ENCODE assay signal across 26 cellular contexts in genomic region chr7:66169616-66170015, GRCh38. TPM values are rescaled to one million over a fixed set of nuclear protein-coding genes. Genes with fewer than 3 reads are reported as not detected.
DNase-seq lines count a peak whose midpoint lies in the region; ATAC-seq and TF ChIP-seq lines count a peak whose summit lies in the region.
"Had no signal": no experiment of that assay in that cellular context is flagged by ENCODE, and none has a peak within 500 bp of the region (broad histone marks: within the 10 kb centered on the region; RNA-seq: fewer than 3 reads in every experiment).

No MANE protein-coding gene starts in this region.

- H3K9me3 Mint-ChIP-seq in immature natural killer cell, result no peaks in the 10 kb centered on the region
- H3K9me3 Mint-ChIP-seq: CD4-positive, alpha-beta memory T cell had no signal

- DNase-seq in NCI-H226, result peak; percentile 40
- no peak for DNase-seq in RWPE2 (ENCODE audit: low spot score)
- peak; percentile 74 to 87 for DNase-seq in foreskin keratinocyte
- no peak for DNase-seq in vagina (ENCODE audit: extremely low spot score in 2 of 2)
- DNase-seq in immature natural killer cell, result no peak
- DNase-seq in effector memory CD4-positive, alpha-beta T cell, result no peak
- no peak for DNase-seq in anterior cingulate cortex (lab: John Stamatoyannopoulos, UW)
- DNase-seq: C1 segment of cervical spinal cord; CD4-positive, alpha-beta memory T cell; COR-L47; DMS 273 treated with DMSO at 0.1 percent for 48 hours; EL; GF-D8; GOT3; HFFc6; Karpas-422; MV-4-11; NCI-H1105; NCI-H1436 treated with DMSO at 0.1 percent for 48 hours; NCI-H187 treated with DMSO at 0.1 percent for 48 hours; NCI-H446 treated with DMSO at 0.1 percent for 48 hours; NCI-H526 treated with DMSO at 0.1 percent for 48 hours; Peyer's patch; SJCRH30 had no signal

- intact Hi-C loops in vagina (cut with DNase I), result no loop called here

- peak; percentile 77 for ATAC-seq in RWPE2 (ENCODE audit: low read depth)
- peak; percentile 81 for ATAC-seq in foreskin keratinocyte
- ATAC-seq: SK-N-SH treated with all-trans-retinoic acid at 6 μM for 48 hours had no signal

- no peak overlapping the region for H3K27ac Mint-ChIP-seq in immature natural killer cell
- H3K27ac Mint-ChIP-seq: CD4-positive, alpha-beta memory T cell; HFFc6 had no signal

- no peak overlapping the region for H3K4me3 Mint-ChIP-seq in immature natural killer cell
- H3K4me3 Mint-ChIP-seq: CD4-positive, alpha-beta memory T cell; HFFc6 had no signal

- peaks cover 5% of the 10 kb centered on the region for H3K4me1 ChIP-seq in RWPE2 (ENCODE audit: insufficient read depth, poor library complexity, severe bottlenecking)
- H3K4me1 ChIP-seq in foreskin keratinocyte, result peaks cover 3% of the 10 kb centered on the region
- no peaks in the 10 kb centered on the region for H3K4me1 ChIP-seq in vagina
- no peaks in the 10 kb centered on the region for H3K4me1 ChIP-seq in effector memory CD4-positive, alpha-beta T cell (ENCODE audit: control insufficient read depth, insufficient read depth, low read length, poor library complexity, severe bottlenecking)
- H3K4me1 ChIP-seq: HAP-1, Peyer's patch had no signal

- H3K4me3 ChIP-seq in RWPE2 (ENCODE audit: severe bottlenecking), result no peak overlapping the region
- no peak overlapping the region for H3K4me3 ChIP-seq in vagina
- H3K4me3 ChIP-seq in effector memory CD4-positive, alpha-beta T cell (ENCODE audit: insufficient read depth, low read depth, low read length, poor library complexity, severe bottlenecking), result no peak overlapping the region
- H3K4me3 ChIP-seq: HAP-1, Peyer's patch, SJCRH30 had no signal

- H3K27ac ChIP-seq in RWPE2 (ENCODE audit: poor library complexity, severe bottlenecking), result no peak overlapping the region
- H3K27ac ChIP-seq in foreskin keratinocyte, result no peak overlapping the region
- H3K27ac ChIP-seq in vagina, result peak overlapping the region; percentile 69
- no peak overlapping the region for H3K27ac ChIP-seq in effector memory CD4-positive, alpha-beta T cell (ENCODE audit: insufficient read depth, low read length, poor library complexity, severe bottlenecking)

- H3K9me3 ChIP-seq in RWPE2 (ENCODE audit: severe bottlenecking), result no peaks in the 10 kb centered on the region
- no peaks in the 10 kb centered on the region for H3K9me3 ChIP-seq in vagina
- no peaks in the 10 kb centered on the region for H3K9me3 ChIP-seq in effector memory CD4-positive, alpha-beta T cell (ENCODE audit: control insufficient read depth, low read length)
- H3K9me3 ChIP-seq: HAP-1, Peyer's patch, SJCRH30 had no signal

- no peak for TF ChIP-seq CTCF in RWPE2 (IDR thresholded peaks at IDR 0.05; ENCODE audit: poor library complexity, severe bottlenecking)
- no peak for TF ChIP-seq CTCF in foreskin keratinocyte (conservative IDR thresholded peaks at IDR 0.05)
- no peak for TF ChIP-seq CTCF in vagina (IDR thresholded peaks at IDR 0.05)

- no peaks in the 10 kb centered on the region for H3K36me3 Mint-ChIP-seq in immature natural killer cell
- H3K36me3 Mint-ChIP-seq: CD4-positive, alpha-beta memory T cell had no signal

- peaks cover 0 to 6% (median 5%) of the 10 kb centered on the region in 3 donors for H3K27me3 Mint-ChIP-seq in immature natural killer cell (ENCODE audit: low read depth in 3 of 3)

- TF ChIP-seq POLR2A in vagina (IDR thresholded peaks at IDR 0.05), result no peak

- H3K27me3 ChIP-seq in RWPE2 (ENCODE audit: insufficient read depth, poor library complexity, severe bottlenecking) (no peaks in the 10 kb centered on the region), foreskin keratinocyte (no peaks in the 10 kb centered on the region), vagina (no peaks in the 10 kb centered on the region)
- H3K27me3 ChIP-seq in effector memory CD4-positive, alpha-beta T cell (replicated peaks; ENCODE audit: control insufficient read depth, insufficient read depth, low read length, poor library complexity, severe bottlenecking), result no peaks in the 10 kb centered on the region
- H3K27me3 ChIP-seq: Peyer's patch, SJCRH30 had no signal

- H3K4me1 Mint-ChIP-seq in immature natural killer cell, result no peaks in the 10 kb centered on the region
- H3K4me1 Mint-ChIP-seq: CD4-positive, alpha-beta memory T cell had no signal

- H3K36me3 ChIP-seq in RWPE2 (ENCODE audit: low read depth), result no peaks in the 10 kb centered on the region
- H3K36me3 ChIP-seq in vagina, result no peaks in the 10 kb centered on the region
- no peaks in the 10 kb centered on the region for H3K36me3 ChIP-seq in effector memory CD4-positive, alpha-beta T cell (ENCODE audit: control insufficient read depth, insufficient read depth, low read length)
- H3K36me3 ChIP-seq: HAP-1, Peyer's patch, SJCRH30 had no signal

RNA-seq across cellular contexts. Expression of gene TPST1, which starts 35.5 kb away (rescaled TPM):
- total RNA-seq in foreskin keratinocyte (28.2 and 48.2 TPM in 2 replicates), vagina (52.3 TPM)
- polyA plus RNA-seq in foreskin keratinocyte (25.2 and 38.2 TPM in 2 replicates), immature natural killer cell (1 to 10 TPM; 2.4 to 3.9 (median 3.2) TPM)

RNA-seq across cellular contexts. Expression of gene CRCP, which starts 55.0 kb away (rescaled TPM):
- total RNA-seq in foreskin keratinocyte, result 24.1 and 25.3 TPM in 2 replicates
- 11.7 and 12.5 TPM in 2 replicates for polyA plus RNA-seq in foreskin keratinocyte
- total RNA-seq in vagina, result 56.5 TPM
- polyA plus RNA-seq in immature natural killer cell, result 10 to 100 TPM; 19.2 to 62.2 (median 23.2) TPM

Comparison
In these comparisons a context has a peak if more than half of its experiments do, and no peak if none do; other contexts are left out.
1. DNase-seq: peak in NCI-H226 (single experiment) and foreskin keratinocyte (2 of 2); none in RWPE2 (single experiment), vagina (0 of 2), immature natural killer cell (0 of 3), effector memory CD4-positive, alpha-beta T cell (0 of 3) and anterior cingulate cortex (0 of 58).